In the genomic region with DNA sequence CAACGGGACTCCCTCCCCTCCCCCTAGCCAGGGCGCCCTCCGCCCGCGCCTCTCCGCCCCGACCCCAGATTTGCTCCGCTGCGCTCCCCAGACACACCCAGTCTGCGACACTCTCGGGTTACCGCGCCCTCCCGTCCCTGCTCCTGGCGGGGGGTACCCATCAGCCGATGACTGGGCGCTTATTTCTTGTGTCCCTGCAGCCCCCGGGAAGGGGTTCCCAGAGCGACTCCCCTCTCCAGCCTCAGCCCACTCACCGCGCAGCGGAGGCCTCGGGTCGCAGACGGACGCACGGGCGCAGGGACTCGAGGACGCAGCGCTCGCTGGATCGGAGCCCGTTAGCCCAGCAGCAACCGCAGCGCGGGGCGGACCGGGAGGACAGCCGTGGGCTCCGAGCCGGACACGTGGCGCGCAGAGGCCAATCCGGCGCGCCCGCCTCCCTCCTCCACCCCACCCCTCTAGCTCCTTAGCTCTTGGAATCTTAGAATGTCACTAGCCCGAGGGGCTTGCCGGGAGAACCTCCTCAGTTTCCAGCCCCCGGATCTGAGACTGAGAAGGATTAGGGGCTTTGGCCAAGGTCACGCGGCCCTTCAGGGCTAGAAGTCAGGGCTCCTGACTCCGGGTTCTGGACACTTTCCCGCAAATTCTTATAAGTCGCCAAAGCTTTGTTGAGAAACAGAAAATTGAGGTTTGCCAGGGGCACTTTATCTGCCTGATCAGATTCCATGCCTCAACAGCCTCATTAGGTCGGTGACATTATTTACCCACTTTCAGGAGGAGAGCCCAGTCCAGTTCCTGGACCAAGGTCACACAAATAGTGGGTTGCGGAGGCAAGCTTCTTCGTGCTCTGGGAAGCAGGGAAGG, we compare ENCODE assay signal across 1 cellular context.
TF ChIP-seq lines count a peak whose summit lies in the region.

A gene (minus strand): TSS at position 354 of the 861 bp plus-strand sequence. CDS start 9,878 bp downstream, outside the sequence.

TF ChIP-seq in K562, 482 proteins besides CTCF, POLR2A, EP300 and RAD21 (continued from another document and continues in another):
- peak; percentile 43; the same call in 1 of the 2 replicates for TF ChIP-seq GABPB1 (CRISPR knock-in tag; IDR thresholded peaks at IDR 0.05)
- TF ChIP-seq, protein P1, sequence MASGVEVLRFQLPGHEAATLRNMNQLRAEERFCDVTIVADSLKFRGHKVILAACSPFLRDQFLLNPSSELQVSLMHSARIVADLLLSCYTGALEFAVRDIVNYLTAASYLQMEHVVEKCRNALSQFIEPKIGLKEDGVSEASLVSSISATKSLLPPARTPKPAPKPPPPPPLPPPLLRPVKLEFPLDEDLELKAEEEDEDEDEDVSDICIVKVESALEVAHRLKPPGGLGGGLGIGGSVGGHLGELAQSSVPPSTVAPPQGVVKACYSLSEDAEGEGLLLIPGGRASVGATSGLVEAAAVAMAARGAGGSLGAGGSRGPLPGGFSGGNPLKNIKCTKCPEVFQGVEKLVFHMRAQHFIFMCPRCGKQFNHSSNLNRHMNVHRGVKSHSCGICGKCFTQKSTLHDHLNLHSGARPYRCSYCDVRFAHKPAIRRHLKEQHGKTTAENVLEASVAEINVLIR (CRISPR knock-in tag; IDR thresholded peaks at IDR 0.05), result no peak
- TF ChIP-seq, protein P2, sequence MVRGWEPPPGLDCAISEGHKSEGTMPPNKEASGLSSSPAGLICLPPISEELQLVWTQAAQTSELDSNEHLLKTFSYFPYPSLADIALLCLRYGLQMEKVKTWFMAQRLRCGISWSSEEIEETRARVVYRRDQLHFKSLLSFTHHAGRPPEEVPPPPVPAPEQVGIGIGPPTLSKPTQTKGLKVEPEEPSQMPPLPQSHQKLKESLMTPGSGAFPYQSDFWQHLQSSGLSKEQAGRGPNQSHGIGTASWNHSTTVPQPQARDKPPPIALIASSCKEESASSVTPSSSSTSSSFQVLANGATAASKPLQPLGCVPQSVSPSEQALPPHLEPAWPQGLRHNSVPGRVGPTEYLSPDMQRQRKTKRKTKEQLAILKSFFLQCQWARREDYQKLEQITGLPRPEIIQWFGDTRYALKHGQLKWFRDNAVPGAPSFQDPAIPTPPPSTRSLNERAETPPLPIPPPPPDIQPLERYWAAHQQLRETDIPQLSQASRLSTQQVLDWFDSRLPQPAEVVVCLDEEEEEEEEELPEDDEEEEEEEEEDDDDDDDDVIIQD (CRISPR knock-in tag; IDR thresholded peaks at IDR 0.05), result no peak
- no peak for TF ChIP-seq ELF4 (CRISPR knock-in tag; IDR thresholded peaks at IDR 0.05)
- TF ChIP-seq SAFB (IDR thresholded peaks at IDR 0.05; ENCODE audit: borderline replicate concordance, low read depth, low read length), result no peak
- no peak for TF ChIP-seq MCM7 (IDR thresholded peaks at IDR 0.05)
- peak; percentile 94 for TF ChIP-seq CXXC5 (CRISPR knock-in tag; IDR thresholded peaks at IDR 0.05)
- TF ChIP-seq FOXJ2 (tag; IDR thresholded peaks at IDR 0.05), result no peak
- no peak for TF ChIP-seq SIRT6 (IDR thresholded peaks at IDR 0.05; ENCODE audit: low read depth, low read length)
- TF ChIP-seq ZC3H11A (IDR thresholded peaks at IDR 0.05; ENCODE audit: low read depth, low read length), result no peak
- TF ChIP-seq ZNF785 (CRISPR knock-in tag; IDR thresholded peaks at IDR 0.05), result no peak
- no peak for TF ChIP-seq XRCC4 (IDR thresholded peaks at IDR 0.05; ENCODE audit: extremely low read depth, insufficient read depth, insufficient read length)
- no peak; the same call in 1 of the 2 replicates for TF ChIP-seq DPF2 (IDR thresholded peaks at IDR 0.05)
- TF ChIP-seq MED1 (CRISPR knock-in tag; IDR thresholded peaks at IDR 0.05; ENCODE audit: borderline replicate concordance), result no peak
- TF ChIP-seq ZNF551 (CRISPR knock-in tag; IDR thresholded peaks at IDR 0.05), result no peak
- TF ChIP-seq ERF (CRISPR knock-in tag; IDR thresholded peaks at IDR 0.05), result no peak
- TF ChIP-seq, protein P3, sequence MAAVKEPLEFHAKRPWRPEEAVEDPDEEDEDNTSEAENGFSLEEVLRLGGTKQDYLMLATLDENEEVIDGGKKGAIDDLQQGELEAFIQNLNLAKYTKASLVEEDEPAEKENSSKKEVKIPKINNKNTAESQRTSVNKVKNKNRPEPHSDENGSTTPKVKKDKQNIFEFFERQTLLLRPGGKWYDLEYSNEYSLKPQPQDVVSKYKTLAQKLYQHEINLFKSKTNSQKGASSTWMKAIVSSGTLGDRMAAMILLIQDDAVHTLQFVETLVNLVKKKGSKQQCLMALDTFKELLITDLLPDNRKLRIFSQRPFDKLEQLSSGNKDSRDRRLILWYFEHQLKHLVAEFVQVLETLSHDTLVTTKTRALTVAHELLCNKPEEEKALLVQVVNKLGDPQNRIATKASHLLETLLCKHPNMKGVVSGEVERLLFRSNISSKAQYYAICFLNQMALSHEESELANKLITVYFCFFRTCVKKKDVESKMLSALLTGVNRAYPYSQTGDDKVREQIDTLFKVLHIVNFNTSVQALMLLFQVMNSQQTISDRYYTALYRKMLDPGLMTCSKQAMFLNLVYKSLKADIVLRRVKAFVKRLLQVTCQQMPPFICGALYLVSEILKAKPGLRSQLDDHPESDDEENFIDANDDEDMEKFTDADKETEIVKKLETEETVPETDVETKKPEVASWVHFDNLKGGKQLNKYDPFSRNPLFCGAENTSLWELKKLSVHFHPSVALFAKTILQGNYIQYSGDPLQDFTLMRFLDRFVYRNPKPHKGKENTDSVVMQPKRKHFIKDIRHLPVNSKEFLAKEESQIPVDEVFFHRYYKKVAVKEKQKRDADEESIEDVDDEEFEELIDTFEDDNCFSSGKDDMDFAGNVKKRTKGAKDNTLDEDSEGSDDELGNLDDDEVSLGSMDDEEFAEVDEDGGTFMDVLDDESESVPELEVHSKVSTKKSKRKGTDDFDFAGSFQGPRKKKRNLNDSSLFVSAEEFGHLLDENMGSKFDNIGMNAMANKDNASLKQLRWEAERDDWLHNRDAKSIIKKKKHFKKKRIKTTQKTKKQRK (IDR thresholded peaks at IDR 0.05; ENCODE audit: borderline replicate concordance, low read depth, low read length), result no peak
- TF ChIP-seq SLC30A9 (CRISPR knock-in tag; IDR thresholded peaks at IDR 0.05), result no peak
- TF ChIP-seq, protein P4, sequence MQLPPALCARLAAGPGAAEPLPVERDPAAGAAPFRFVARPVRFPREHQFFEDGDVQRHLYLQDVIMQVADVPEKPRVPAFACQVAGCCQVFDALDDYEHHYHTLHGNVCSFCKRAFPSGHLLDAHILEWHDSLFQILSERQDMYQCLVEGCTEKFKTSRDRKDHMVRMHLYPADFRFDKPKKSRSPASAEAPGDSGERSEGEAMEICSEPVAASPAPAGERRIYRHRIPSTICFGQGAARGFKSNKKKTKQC (CRISPR knock-in tag; IDR thresholded peaks at IDR 0.05), result peak; percentile 84
- TF ChIP-seq WHSC1 (IDR thresholded peaks at IDR 0.05; ENCODE audit: low read length), result no peak
- TF ChIP-seq ARID1B (IDR thresholded peaks at IDR 0.05), result 0 out of 2 replicates have a peak, but pooled peaks have one; percentile 9
- peak; percentile 22; the same call in 1 of the 2 replicates for TF ChIP-seq ZFX (CRISPR knock-in tag; IDR thresholded peaks at IDR 0.05)
- no peak for TF ChIP-seq ZNF436 (CRISPR knock-in tag; IDR thresholded peaks at IDR 0.05)
- no peak for TF ChIP-seq ZNF764 (CRISPR knock-in tag; IDR thresholded peaks at IDR 0.05; ENCODE audit: low read depth)
- TF ChIP-seq SMARCA5 (IDR thresholded peaks at IDR 0.05), result no peak
- TF ChIP-seq RHOXF2B (CRISPR knock-in tag; conservative IDR thresholded peaks at IDR 0.05), result no peak
- TF ChIP-seq, protein P5, sequence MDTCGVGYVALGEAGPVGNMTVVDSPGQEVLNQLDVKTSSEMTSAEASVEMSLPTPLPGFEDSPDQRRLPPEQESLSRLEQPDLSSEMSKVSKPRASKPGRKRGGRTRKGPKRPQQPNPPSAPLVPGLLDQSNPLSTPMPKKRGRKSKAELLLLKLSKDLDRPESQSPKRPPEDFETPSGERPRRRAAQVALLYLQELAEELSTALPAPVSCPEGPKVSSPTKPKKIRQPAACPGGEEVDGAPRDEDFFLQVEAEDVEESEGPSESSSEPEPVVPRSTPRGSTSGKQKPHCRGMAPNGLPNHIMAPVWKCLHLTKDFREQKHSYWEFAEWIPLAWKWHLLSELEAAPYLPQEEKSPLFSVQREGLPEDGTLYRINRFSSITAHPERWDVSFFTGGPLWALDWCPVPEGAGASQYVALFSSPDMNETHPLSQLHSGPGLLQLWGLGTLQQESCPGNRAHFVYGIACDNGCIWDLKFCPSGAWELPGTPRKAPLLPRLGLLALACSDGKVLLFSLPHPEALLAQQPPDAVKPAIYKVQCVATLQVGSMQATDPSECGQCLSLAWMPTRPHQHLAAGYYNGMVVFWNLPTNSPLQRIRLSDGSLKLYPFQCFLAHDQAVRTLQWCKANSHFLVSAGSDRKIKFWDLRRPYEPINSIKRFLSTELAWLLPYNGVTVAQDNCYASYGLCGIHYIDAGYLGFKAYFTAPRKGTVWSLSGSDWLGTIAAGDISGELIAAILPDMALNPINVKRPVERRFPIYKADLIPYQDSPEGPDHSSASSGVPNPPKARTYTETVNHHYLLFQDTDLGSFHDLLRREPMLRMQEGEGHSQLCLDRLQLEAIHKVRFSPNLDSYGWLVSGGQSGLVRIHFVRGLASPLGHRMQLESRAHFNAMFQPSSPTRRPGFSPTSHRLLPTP (IDR thresholded peaks at IDR 0.05; ENCODE audit: borderline replicate concordance, extremely low read depth, insufficient read length), result no peak
- no peak for TF ChIP-seq ZNF561 (CRISPR knock-in tag; conservative IDR thresholded peaks at IDR 0.05)
- no peak for TF ChIP-seq KHSRP (IDR thresholded peaks at IDR 0.05)
- TF ChIP-seq CBFB (CRISPR knock-in tag; IDR thresholded peaks at IDR 0.05), result no peak; the same call in 1 of the 2 replicates
- TF ChIP-seq COPS2 (conservative IDR thresholded peaks at IDR 0.05), result no peak
- no peak for TF ChIP-seq PTRF (tag; IDR thresholded peaks at IDR 0.05)
- TF ChIP-seq, protein P6, sequence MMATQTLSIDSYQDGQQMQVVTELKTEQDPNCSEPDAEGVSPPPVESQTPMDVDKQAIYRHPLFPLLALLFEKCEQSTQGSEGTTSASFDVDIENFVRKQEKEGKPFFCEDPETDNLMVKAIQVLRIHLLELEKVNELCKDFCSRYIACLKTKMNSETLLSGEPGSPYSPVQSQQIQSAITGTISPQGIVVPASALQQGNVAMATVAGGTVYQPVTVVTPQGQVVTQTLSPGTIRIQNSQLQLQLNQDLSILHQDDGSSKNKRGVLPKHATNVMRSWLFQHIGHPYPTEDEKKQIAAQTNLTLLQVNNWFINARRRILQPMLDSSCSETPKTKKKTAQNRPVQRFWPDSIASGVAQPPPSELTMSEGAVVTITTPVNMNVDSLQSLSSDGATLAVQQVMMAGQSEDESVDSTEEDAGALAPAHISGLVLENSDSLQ (IDR thresholded peaks at IDR 0.05), result no peak
- TF ChIP-seq ZFPM2 (CRISPR knock-in tag; IDR thresholded peaks at IDR 0.05), result no peak
- no peak for TF ChIP-seq NR3C1 (CRISPR knock-in tag; IDR thresholded peaks at IDR 0.05)
- no peak for TF ChIP-seq CBX3 (IDR thresholded peaks at IDR 0.05; ENCODE audit: borderline replicate concordance in 1 of 2, low read length in 2 of 2)
- TF ChIP-seq ZNF134 (CRISPR knock-in tag; conservative IDR thresholded peaks at IDR 0.05), result no peak
- TF ChIP-seq, protein P7, sequence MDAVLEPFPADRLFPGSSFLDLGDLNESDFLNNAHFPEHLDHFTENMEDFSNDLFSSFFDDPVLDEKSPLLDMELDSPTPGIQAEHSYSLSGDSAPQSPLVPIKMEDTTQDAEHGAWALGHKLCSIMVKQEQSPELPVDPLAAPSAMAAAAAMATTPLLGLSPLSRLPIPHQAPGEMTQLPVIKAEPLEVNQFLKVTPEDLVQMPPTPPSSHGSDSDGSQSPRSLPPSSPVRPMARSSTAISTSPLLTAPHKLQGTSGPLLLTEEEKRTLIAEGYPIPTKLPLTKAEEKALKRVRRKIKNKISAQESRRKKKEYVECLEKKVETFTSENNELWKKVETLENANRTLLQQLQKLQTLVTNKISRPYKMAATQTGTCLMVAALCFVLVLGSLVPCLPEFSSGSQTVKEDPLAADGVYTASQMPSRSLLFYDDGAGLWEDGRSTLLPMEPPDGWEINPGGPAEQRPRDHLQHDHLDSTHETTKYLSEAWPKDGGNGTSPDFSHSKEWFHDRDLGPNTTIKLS (IDR thresholded peaks at IDR 0.05; ENCODE audit: borderline replicate concordance, low read depth), result peak; percentile 72; the same call in 1 of the 2 replicates
- TF ChIP-seq, protein P8, sequence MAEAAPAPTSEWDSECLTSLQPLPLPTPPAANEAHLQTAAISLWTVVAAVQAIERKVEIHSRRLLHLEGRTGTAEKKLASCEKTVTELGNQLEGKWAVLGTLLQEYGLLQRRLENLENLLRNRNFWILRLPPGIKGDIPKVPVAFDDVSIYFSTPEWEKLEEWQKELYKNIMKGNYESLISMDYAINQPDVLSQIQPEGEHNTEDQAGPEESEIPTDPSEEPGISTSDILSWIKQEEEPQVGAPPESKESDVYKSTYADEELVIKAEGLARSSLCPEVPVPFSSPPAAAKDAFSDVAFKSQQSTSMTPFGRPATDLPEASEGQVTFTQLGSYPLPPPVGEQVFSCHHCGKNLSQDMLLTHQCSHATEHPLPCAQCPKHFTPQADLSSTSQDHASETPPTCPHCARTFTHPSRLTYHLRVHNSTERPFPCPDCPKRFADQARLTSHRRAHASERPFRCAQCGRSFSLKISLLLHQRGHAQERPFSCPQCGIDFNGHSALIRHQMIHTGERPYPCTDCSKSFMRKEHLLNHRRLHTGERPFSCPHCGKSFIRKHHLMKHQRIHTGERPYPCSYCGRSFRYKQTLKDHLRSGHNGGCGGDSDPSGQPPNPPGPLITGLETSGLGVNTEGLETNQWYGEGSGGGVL (CRISPR knock-in tag; IDR thresholded peaks at IDR 0.05), result no peak
- TF ChIP-seq, protein P9, sequence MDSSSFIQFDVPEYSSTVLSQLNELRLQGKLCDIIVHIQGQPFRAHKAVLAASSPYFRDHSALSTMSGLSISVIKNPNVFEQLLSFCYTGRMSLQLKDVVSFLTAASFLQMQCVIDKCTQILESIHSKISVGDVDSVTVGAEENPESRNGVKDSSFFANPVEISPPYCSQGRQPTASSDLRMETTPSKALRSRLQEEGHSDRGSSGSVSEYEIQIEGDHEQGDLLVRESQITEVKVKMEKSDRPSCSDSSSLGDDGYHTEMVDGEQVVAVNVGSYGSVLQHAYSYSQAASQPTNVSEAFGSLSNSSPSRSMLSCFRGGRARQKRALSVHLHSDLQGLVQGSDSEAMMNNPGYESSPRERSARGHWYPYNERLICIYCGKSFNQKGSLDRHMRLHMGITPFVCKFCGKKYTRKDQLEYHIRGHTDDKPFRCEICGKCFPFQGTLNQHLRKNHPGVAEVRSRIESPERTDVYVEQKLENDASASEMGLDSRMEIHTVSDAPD (CRISPR knock-in tag; IDR thresholded peaks at IDR 0.05), result no peak
- no peak for TF ChIP-seq ARHGAP35 (IDR thresholded peaks at IDR 0.05; ENCODE audit: partially characterized antibody)
- TF ChIP-seq CAMTA2 (CRISPR knock-in tag; conservative IDR thresholded peaks at IDR 0.05), result no peak
- no peak for TF ChIP-seq BDP1 (IDR thresholded peaks at IDR 0.05; ENCODE audit: insufficient read depth, insufficient read length)
- no peak for TF ChIP-seq PCBP1 (IDR thresholded peaks at IDR 0.05; ENCODE audit: low read depth, low read length, poor library complexity, severe bottlenecking)
- TF ChIP-seq BCOR (IDR thresholded peaks at IDR 0.05), result peak; percentile 61; the same call in 1 of the 2 replicates
- TF ChIP-seq LEF1 (IDR thresholded peaks at IDR 0.05), result no peak
- no peak for TF ChIP-seq ZEB2 (IDR thresholded peaks at IDR 0.05)
- TF ChIP-seq SIN3B (IDR thresholded peaks at IDR 0.05; ENCODE audit: low read depth), result no peak
- no peak for TF ChIP-seq ZNF146 (CRISPR knock-in tag; IDR thresholded peaks at IDR 0.05; ENCODE audit: unreplicated experiment)
- TF ChIP-seq ZNF354B (CRISPR knock-in tag; IDR thresholded peaks at IDR 0.05), result no peak
- peak; percentile 3 for TF ChIP-seq MEIS2 (IDR thresholded peaks at IDR 0.05; ENCODE audit: partially characterized antibody)
- no peak for TF ChIP-seq ETV5 (CRISPR knock-in tag; IDR thresholded peaks at IDR 0.05; ENCODE audit: low read depth)
- TF ChIP-seq SMC3 (conservative IDR thresholded peaks at IDR 0.05; ENCODE audit: insufficient read depth, low read depth, low read length), result no peak
- no peak for TF ChIP-seq EWSR1 (IDR thresholded peaks at IDR 0.05; ENCODE audit: borderline replicate concordance, low read depth, partially characterized antibody)
